17 cellular contexts compared by ENCODE assay signal in the genomic region with DNA sequence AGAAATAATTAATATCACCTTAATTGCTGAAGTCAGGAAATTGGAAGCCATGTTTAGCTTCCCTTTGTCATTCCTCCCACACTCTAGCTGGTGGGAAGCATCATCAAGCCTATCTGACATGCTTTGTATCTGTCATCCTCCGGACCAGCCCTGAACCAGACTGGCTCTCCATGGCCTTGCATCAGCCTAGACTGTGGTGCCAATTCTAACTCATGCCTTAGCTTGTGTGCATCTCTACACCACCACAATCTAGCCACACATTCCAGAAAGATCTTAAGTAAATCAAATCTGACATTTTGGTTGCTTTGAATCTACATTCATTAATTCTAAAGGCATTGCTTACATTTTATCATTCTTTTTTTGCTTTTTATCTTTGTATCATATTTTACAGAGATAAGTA.
DNase-seq lines count a peak whose midpoint lies in the region; ATAC-seq and TF ChIP-seq lines count a peak whose summit lies in the region.
"Had no signal": no experiment of that assay in that cellular context is flagged by ENCODE, and none has a peak within 500 bp of the region (broad histone marks: within the 10 kb centered on the region; RNA-seq: fewer than 3 reads in every experiment).

No MANE protein-coding gene starts in this region.

- H3K36me3 Mint-ChIP-seq in neural progenitor cell, result no peaks in the 10 kb centered on the region
- H3K36me3 Mint-ChIP-seq: CD8-positive, alpha-beta memory T cell; IgD-negative memory B cell had no signal

- no peak for ATAC-seq in HG03196 (IDR thresholded peaks at IDR 0.05; ENCODE audit: unreplicated experiment)
- ATAC-seq in GM21360 (IDR thresholded peaks at IDR 0.05; ENCODE audit: unreplicated experiment), result no peak
- ATAC-seq: GM23338, HepG2 had no signal

- no peaks in the 10 kb centered on the region for H3K79me2 ChIP-seq in neural progenitor cell (ENCODE audit: low read depth)

- H3F3A ChIP-seq in neural progenitor cell (ENCODE audit: low read depth), result no peaks in the 10 kb centered on the region

- no peaks in the 10 kb centered on the region for H3K4me1 Mint-ChIP-seq in neural progenitor cell
- H3K4me1 Mint-ChIP-seq: CD4-positive, CD25-positive, alpha-beta regulatory T cell; CD8-positive, alpha-beta memory T cell; GM23338; IgD-negative memory B cell had no signal

- H3K27ac ChIP-seq in neural progenitor cell, result no peak overlapping the region

- peak; percentile 66 for DNase-seq in RPMI7951 (ENCODE audit: low read depth)
- DNase-seq in fibroblast of mammary gland (ENCODE audit: low read depth), result peak; percentile 43
- no peak for DNase-seq in neural progenitor cell (ENCODE audit: low spot score)
- DNase-seq in foreskin melanocyte, result no peak
- DNase-seq in NCI-H128 (lab: John Stamatoyannopoulos, UW; ENCODE audit: unreplicated experiment), result no peak
- DNase-seq: ACHN; BE2C; C1 segment of cervical spinal cord; CD4-positive, CD25-positive, alpha-beta regulatory T cell; CD8-positive, alpha-beta memory T cell; COR-L47; H7 had no signal

- H3K9me3 ChIP-seq in neural progenitor cell (ENCODE audit: low read depth), result no peaks in the 10 kb centered on the region
- H3K9me3 ChIP-seq: BE2C had no signal

- no peaks in the 10 kb centered on the region for H3K4me1 ChIP-seq in neural progenitor cell
- H3K4me1 ChIP-seq: BE2C had no signal

- no peaks in the 10 kb centered on the region for H3K36me3 ChIP-seq in neural progenitor cell
- H3K36me3 ChIP-seq: BE2C had no signal

- H3K4me2 ChIP-seq in neural progenitor cell, result no peak overlapping the region
- H3K4me2 ChIP-seq: GM23338 had no signal

- no peak overlapping the region for H3K9ac ChIP-seq in neural progenitor cell

- no peaks in the 10 kb centered on the region for H3K27me3 Mint-ChIP-seq in neural progenitor cell (ENCODE audit: insufficient read depth, low read depth)
- H3K27me3 Mint-ChIP-seq: CD4-positive, CD25-positive, alpha-beta regulatory T cell; CD8-positive, alpha-beta memory T cell; IgD-negative memory B cell had no signal

- no peak overlapping the region for H3K4me3 ChIP-seq in fibroblast of mammary gland (ENCODE audit: control insufficient read depth, low read depth, low read length)
- H3K4me3 ChIP-seq in neural progenitor cell, result no peak overlapping the region
- H3K4me3 ChIP-seq: GM23338 had no signal

- no peak overlapping the region for H3K4me3 Mint-ChIP-seq in neural progenitor cell
- H3K4me3 Mint-ChIP-seq: CD4-positive, CD25-positive, alpha-beta regulatory T cell; CD8-positive, alpha-beta memory T cell; GM23338; IgD-negative memory B cell had no signal

- H3K27ac Mint-ChIP-seq in neural progenitor cell, result peak overlapping the region; percentile 51
- H3K27ac Mint-ChIP-seq: CD4-positive, CD25-positive, alpha-beta regulatory T cell; CD8-positive, alpha-beta memory T cell; GM23338; IgD-negative memory B cell had no signal

- peaks cover 2% of the 10 kb centered on the region for H3K9me3 Mint-ChIP-seq in neural progenitor cell
- H3K9me3 Mint-ChIP-seq: GM23338 had no signal

- no peaks in the 10 kb centered on the region for H4K20me1 ChIP-seq in neural progenitor cell (ENCODE audit: low read depth)

- TF ChIP-seq CTCF in fibroblast of mammary gland (conservative IDR thresholded peaks at IDR 0.05; ENCODE audit: control insufficient read depth, insufficient read depth, low read depth, low read length) (no peak), neural progenitor cell (IDR thresholded peaks at IDR 0.05) (no peak)

- H3K27me3 ChIP-seq in neural progenitor cell, result no peaks in the 10 kb centered on the region
- H3K27me3 ChIP-seq: BE2C had no signal

- no peak overlapping the region for H2AFZ ChIP-seq in neural progenitor cell (replicated peaks)
- H2AFZ ChIP-seq: GM23338 had no signal

Comparison
In these comparisons a context has a peak if more than half of its experiments do, and no peak if none do; other contexts are left out.
1. DNase-seq: peak in RPMI7951 (single experiment) and fibroblast of mammary gland (single experiment); none in neural progenitor cell (single experiment), foreskin melanocyte (single experiment) and NCI-H128 (single experiment).